Comparison of ENCODE assay signal across 1 cellular context in the genomic region with DNA sequence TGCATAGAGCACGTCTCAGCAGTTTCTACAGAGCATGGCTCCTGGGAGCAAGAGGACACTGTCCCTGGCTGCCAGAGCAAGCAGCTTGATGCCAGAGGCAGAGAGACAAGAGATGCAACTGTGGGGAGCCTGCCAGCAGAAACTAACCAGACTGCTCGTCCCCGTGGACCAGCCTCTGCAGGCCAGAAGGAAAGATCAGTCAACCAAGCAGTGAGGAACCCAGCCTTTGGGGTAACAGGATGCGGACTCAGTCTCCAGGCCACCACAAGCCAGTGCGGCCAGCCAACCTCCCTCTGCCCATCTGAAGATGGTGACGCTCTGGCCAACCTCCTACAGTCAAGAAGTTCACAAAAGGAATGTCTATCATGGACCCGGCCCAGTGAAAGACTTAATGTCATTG.
TF ChIP-seq lines count a peak whose summit lies in the region.

No MANE protein-coding gene starts in this region.

TF ChIP-seq in GM23338, 12 proteins besides CTCF, POLR2A, EP300 and RAD21:
- TF ChIP-seq, protein P1, sequence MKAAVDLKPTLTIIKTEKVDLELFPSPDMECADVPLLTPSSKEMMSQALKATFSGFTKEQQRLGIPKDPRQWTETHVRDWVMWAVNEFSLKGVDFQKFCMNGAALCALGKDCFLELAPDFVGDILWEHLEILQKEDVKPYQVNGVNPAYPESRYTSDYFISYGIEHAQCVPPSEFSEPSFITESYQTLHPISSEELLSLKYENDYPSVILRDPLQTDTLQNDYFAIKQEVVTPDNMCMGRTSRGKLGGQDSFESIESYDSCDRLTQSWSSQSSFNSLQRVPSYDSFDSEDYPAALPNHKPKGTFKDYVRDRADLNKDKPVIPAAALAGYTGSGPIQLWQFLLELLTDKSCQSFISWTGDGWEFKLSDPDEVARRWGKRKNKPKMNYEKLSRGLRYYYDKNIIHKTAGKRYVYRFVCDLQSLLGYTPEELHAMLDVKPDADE (IDR thresholded peaks at IDR 0.05) = no peak
- TF ChIP-seq, protein P2, sequence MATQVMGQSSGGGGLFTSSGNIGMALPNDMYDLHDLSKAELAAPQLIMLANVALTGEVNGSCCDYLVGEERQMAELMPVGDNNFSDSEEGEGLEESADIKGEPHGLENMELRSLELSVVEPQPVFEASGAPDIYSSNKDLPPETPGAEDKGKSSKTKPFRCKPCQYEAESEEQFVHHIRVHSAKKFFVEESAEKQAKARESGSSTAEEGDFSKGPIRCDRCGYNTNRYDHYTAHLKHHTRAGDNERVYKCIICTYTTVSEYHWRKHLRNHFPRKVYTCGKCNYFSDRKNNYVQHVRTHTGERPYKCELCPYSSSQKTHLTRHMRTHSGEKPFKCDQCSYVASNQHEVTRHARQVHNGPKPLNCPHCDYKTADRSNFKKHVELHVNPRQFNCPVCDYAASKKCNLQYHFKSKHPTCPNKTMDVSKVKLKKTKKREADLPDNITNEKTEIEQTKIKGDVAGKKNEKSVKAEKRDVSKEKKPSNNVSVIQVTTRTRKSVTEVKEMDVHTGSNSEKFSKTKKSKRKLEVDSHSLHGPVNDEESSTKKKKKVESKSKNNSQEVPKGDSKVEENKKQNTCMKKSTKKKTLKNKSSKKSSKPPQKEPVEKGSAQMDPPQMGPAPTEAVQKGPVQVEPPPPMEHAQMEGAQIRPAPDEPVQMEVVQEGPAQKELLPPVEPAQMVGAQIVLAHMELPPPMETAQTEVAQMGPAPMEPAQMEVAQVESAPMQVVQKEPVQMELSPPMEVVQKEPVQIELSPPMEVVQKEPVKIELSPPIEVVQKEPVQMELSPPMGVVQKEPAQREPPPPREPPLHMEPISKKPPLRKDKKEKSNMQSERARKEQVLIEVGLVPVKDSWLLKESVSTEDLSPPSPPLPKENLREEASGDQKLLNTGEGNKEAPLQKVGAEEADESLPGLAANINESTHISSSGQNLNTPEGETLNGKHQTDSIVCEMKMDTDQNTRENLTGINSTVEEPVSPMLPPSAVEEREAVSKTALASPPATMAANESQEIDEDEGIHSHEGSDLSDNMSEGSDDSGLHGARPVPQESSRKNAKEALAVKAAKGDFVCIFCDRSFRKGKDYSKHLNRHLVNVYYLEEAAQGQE (IDR thresholded peaks at IDR 0.05; ENCODE audit: unreplicated experiment) = no peak
- TF ChIP-seq POLR2AphosphoS5 (IDR thresholded peaks at IDR 0.05; ENCODE audit: low read depth) = no peak
- TF ChIP-seq ZNF331 (CRISPR knock-in tag; IDR thresholded peaks at IDR 0.05; ENCODE audit: low read depth) = no peak
- no peak for TF ChIP-seq EZH2 (IDR thresholded peaks at IDR 0.05; ENCODE audit: low read depth, unreplicated experiment)
- TF ChIP-seq JUNB (IDR thresholded peaks at IDR 0.05; ENCODE audit: unreplicated experiment) = no peak
- no peak for TF ChIP-seq NANOG (IDR thresholded peaks at IDR 0.05; ENCODE audit: borderline replicate concordance)
- no peak for TF ChIP-seq CREB1 (CRISPR knock-in tag; IDR thresholded peaks at IDR 0.05; ENCODE audit: low read depth)
- TF ChIP-seq EZH2phosphoT487 (IDR thresholded peaks at IDR 0.05; ENCODE audit: unreplicated experiment) = no peak
- TF ChIP-seq STAT1 (IDR thresholded peaks at IDR 0.05; ENCODE audit: unreplicated experiment) = no peak
- TF ChIP-seq, protein P3, sequence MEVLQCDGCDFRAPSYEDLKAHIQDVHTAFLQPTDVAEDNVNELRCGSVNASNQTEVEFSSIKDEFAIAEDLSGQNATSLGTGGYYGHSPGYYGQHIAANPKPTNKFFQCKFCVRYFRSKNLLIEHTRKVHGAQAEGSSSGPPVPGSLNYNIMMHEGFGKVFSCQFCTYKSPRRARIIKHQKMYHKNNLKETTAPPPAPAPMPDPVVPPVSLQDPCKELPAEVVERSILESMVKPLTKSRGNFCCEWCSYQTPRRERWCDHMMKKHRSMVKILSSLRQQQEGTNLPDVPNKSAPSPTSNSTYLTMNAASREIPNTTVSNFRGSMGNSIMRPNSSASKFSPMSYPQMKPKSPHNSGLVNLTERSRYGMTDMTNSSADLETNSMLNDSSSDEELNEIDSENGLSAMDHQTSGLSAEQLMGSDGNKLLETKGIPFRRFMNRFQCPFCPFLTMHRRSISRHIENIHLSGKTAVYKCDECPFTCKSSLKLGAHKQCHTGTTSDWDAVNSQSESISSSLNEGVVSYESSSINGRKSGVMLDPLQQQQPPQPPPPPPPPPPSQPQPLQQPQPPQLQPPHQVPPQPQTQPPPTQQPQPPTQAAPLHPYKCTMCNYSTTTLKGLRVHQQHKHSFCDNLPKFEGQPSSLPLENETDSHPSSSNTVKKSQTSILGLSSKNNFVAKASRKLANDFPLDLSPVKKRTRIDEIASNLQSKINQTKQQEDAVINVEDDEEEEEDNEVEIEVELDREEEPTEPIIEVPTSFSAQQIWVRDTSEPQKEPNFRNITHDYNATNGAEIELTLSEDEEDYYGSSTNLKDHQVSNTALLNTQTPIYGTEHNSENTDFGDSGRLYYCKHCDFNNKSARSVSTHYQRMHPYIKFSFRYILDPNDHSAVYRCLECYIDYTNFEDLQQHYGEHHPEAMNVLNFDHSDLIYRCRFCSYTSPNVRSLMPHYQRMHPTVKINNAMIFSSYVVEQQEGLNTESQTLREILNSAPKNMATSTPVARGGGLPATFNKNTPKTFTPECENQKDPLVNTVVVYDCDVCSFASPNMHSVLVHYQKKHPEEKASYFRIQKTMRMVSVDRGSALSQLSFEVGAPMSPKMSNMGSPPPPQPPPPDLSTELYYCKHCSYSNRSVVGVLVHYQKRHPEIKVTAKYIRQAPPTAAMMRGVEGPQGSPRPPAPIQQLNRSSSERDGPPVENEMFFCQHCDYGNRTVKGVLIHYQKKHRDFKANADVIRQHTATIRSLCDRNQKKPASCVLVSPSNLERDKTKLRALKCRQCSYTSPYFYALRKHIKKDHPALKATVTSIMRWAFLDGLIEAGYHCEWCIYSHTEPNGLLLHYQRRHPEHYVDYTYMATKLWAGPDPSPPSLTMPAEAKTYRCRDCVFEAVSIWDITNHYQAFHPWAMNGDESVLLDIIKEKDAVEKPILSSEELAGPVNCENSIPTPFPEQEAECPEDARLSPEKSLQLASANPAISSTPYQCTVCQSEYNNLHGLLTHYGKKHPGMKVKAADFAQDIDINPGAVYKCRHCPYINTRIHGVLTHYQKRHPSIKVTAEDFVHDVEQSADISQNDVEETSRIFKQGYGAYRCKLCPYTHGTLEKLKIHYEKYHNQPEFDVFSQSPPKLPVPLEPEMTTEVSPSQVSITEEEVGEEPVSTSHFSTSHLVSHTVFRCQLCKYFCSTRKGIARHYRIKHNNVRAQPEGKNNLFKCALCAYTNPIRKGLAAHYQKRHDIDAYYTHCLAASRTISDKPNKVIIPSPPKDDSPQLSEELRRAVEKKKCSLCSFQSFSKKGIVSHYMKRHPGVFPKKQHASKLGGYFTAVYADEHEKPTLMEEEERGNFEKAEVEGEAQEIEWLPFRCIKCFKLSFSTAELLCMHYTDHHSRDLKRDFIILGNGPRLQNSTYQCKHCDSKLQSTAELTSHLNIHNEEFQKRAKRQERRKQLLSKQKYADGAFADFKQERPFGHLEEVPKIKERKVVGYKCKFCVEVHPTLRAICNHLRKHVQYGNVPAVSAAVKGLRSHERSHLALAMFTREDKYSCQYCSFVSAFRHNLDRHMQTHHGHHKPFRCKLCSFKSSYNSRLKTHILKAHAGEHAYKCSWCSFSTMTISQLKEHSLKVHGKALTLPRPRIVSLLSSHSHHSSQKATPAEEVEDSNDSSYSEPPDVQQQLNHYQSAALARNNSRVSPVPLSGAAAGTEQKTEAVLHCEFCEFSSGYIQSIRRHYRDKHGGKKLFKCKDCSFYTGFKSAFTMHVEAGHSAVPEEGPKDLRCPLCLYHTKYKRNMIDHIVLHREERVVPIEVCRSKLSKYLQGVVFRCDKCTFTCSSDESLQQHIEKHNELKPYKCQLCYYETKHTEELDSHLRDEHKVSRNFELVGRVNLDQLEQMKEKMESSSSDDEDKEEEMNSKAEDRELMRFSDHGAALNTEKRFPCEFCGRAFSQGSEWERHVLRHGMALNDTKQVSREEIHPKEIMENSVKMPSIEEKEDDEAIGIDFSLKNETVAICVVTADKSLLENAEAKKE (CRISPR knock-in tag; IDR thresholded peaks at IDR 0.05) = no peak
